8 cellular contexts compared by ENCODE assay signal in the genomic region with DNA sequence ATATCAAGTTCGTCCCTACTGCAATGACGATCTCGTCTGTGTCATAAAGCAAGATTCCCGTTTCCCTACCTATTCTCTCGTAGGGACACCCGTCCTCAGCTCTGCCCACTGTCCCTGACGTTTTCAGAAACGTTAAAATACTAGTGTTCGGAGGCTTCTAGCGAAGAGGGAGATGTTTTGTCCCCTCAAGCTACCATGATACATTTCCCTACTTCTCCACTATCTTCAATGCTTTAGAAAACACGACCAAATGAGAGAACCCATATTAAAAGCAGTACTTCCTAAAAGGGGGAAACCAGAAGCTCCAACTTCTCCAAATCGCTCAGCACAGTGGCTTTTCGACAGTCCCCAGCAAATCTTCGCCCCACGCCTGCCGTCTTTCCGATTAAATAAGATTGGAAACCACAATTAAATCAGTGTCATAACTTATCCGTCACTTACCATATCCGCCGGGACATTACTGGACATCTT. TPM values are rescaled to one million over a fixed set of nuclear protein-coding genes. Genes with fewer than 3 reads are reported as not detected.
DNase-seq lines count a peak whose midpoint lies in the region; FAIRE-seq and TF ChIP-seq lines count a peak whose summit lies in the region.

No MANE protein-coding gene starts in this region.

- peaks cover 21% of the 10 kb centered on the region for H3K4me1 Mint-ChIP-seq in MCF 10A (ENCODE audit: insufficient read depth, unreplicated experiment)

- H3K9me3 Mint-ChIP-seq in MCF 10A (ENCODE audit: unreplicated experiment), result no peaks in the 10 kb centered on the region

- H3K27ac Mint-ChIP-seq in MCF 10A (ENCODE audit: low read depth, unreplicated experiment), result peak overlapping the region; percentile 100

- BruUV-seq in MCF 10A (replicated peaks; lab: Mats Ljungman, UMichigan), result TSS peak; percentile 49

- DNase-seq in AG10803 (ENCODE audit: low read depth) (peak; percentile 22), H7 (peak; percentile 22), SIG-M5 (lab: John Stamatoyannopoulos, UW) (peak; percentile 50), MCF 10A (ENCODE audit: unreplicated experiment) (peak; percentile 51), kidney tubule cell (ENCODE audit: low spot score) (peak; percentile 49), D721Med (ENCODE audit: insufficient read length, low spot score) (no peak), H4 (ENCODE audit: low spot score) (no peak)
- peak; percentile 4 for DNase-seq in stimulated activated CD8-positive, alpha-beta memory T cell treated with anti-CD3 and anti-CD28 coated beads, Interleukin-15, amount 100 ng/mL, for 1 hour (ENCODE audit: low read depth)

- FAIRE-seq in D721Med (lab: Jason Lieb, UNC), result no peak

- TF ChIP-seq CTCF in AG10803 (conservative IDR thresholded peaks at IDR 0.05; ENCODE audit: low read length), result no peak
- TF ChIP-seq CTCF in MCF 10A (IDR thresholded peaks at IDR 0.05; ENCODE audit: unreplicated experiment), result no peak
- TF ChIP-seq CTCF in D721Med (IDR thresholded peaks at IDR 0.05; ENCODE audit: insufficient read depth, missing control alignments), result no peak

- CTCF ChIA-PET in MCF 10A (lab: Yijun Ruan, JAX), result interaction anchor here (0.5 to 13.0 kb wide), 10 partner anchors 13 to 270 kb away, joined by 3 to 230 read pairs (median 6); no protein-coding TSS in a partner anchor

- peaks cover 6% of the 10 kb centered on the region for H3K36me3 Mint-ChIP-seq in MCF 10A (ENCODE audit: insufficient read depth, unreplicated experiment)

- H3K27me3 ChIP-seq in H7 (ENCODE audit: control insufficient read depth, insufficient read depth, low read length), result no peaks in the 10 kb centered on the region

- POLR2A ChIA-PET in MCF 10A (lab: Yijun Ruan, JAX), result interaction anchor here (0.6 to 12.6 kb wide), 28 partner anchors 9 to 768 kb away, joined by 3 to 417 read pairs (median 6); a partner anchor contains a TSS

- peak overlapping the region; percentile 84 for H3K4me3 ChIP-seq in AG10803 (ENCODE audit: low read length)
- peak overlapping the region; percentile 86 for H3K4me3 ChIP-seq in H7 (ENCODE audit: insufficient read depth, low read depth, low read length)

- H3K4me3 Mint-ChIP-seq in MCF 10A (ENCODE audit: unreplicated experiment), result peak overlapping the region; percentile 89

- intact Hi-C loops in MCF 10A (cut with micrococcal nuclease), result loop anchor here (1.0 to 5.0 kb wide), 2 partner anchors 75 to 153 kb away; no protein-coding TSS in a partner anchor

- no peaks in the 10 kb centered on the region for H3K27me3 Mint-ChIP-seq in MCF 10A (ENCODE audit: insufficient read depth, unreplicated experiment)

- no peaks in the 10 kb centered on the region for H3K36me3 ChIP-seq in H7 (replicated peaks; ENCODE audit: control insufficient read depth, insufficient read depth, low read length)

RNA-seq across cellular contexts. Expression of a gene that starts 1.3 kb away (rescaled TPM):
- 17.5 and 20.4 TPM in 2 replicates for total RNA-seq in H7 (2014; rRNA removed; shearing (Covaris generic))
- total RNA-seq in MCF 10A (2022), result 18.2 and 22.4 TPM in 2 replicates
- total RNA-seq in H4 (2014; rRNA removed; shearing (Covaris generic)), result 6.4 and 8.5 TPM in 2 replicates

Comparison
In these comparisons a context has a peak if more than half of its experiments do, and no peak if none do; other contexts are left out.
1. DNase-seq: peak in AG10803 (single experiment), H7 (single experiment), SIG-M5 (single experiment), MCF 10A (single experiment), kidney tubule cell (single experiment) and stimulated activated CD8-positive, alpha-beta memory T cell treated with anti-CD3 and anti-CD28 coated beads, Interleukin-15, amount 100 ng/mL, for 1 hour (single experiment); none in D721Med (single experiment) and H4 (single experiment).